ENCODE assay signal across 8 cellular contexts in genomic region chr3:107660316-107660976, GRCh38.
A peak's percentile ranks its signal among the peaks of the same experiment; 100 is the strongest.
DNase-seq lines count a peak whose midpoint lies in the region; ATAC-seq and TF ChIP-seq lines count a peak whose summit lies in the region.

No MANE protein-coding gene starts in this region.

- no peak overlapping the region for H3K9ac ChIP-seq in mammary epithelial cell (ENCODE audit: insufficient read depth, low read length)

- no peak for ATAC-seq in HG02970 (IDR thresholded peaks at IDR 0.05; ENCODE audit: low FRiP score, unreplicated experiment)
- no peak for ATAC-seq in HG03097 (IDR thresholded peaks at IDR 0.05; ENCODE audit: low FRiP score, unreplicated experiment)

- no TSS peak for BruUV-seq in mammary epithelial cell (replicated peaks; lab: Mats Ljungman, UMichigan)

- H3K27ac ChIP-seq in mammary epithelial cell (ENCODE audit: insufficient read depth, low read depth, low read length) = no peak overlapping the region

- in situ Hi-C loops in mammary epithelial cell (cut with MboI; ENCODE audit: low sequenced_read_pairs in 2 of 2) = no loop called here

- no peaks in the 10 kb centered on the region for H3K27me3 ChIP-seq in mammary epithelial cell (ENCODE audit: insufficient read depth, low read length)

- peaks cover 8% of the 10 kb centered on the region for H3K79me2 ChIP-seq in mammary epithelial cell (ENCODE audit: insufficient read depth, low read length)

- TF ChIP-seq CTCF in mammary epithelial cell (conservative IDR thresholded peaks at IDR 0.05 in 1 of 2, IDR thresholded peaks at IDR 0.05 in 1 of 2; ENCODE audit: extremely low read depth in 1 of 2, insufficient read depth in 1 of 2, low read depth in 1 of 2, low read length in 2 of 2) = peak; percentile 66
- peak; percentile 60 for TF ChIP-seq CTCF in nephron progenitor cell (IDR thresholded peaks at IDR 0.05)

- H3K4me3 ChIP-seq in mammary epithelial cell (replicated peaks in 1 of 3; ENCODE audit: insufficient read depth in 1 of 3, low read depth in 2 of 3, low read length in 3 of 3) = no peak overlapping the region

- peaks cover 38% of the 10 kb centered on the region for H3K4me1 Mint-ChIP-seq in nephron progenitor cell

- dilution Hi-C loops in mammary epithelial cell (cut with HindIII; ENCODE audit: low sequenced_read_pairs) = no loop called here

- no peaks in the 10 kb centered on the region for H3K27me3 Mint-ChIP-seq in nephron progenitor cell (ENCODE audit: low read depth, poor library complexity)

- no peaks in the 10 kb centered on the region for H3K4me1 ChIP-seq in mammary epithelial cell (ENCODE audit: insufficient read depth, low read length)

- peak; percentile 34 for DNase-seq in NCI-H1436 (lab: John Stamatoyannopoulos, UW)
- no peak for DNase-seq in NCI-H1436 treated with DMSO at 0.1 percent for 48 hours (lab: John Stamatoyannopoulos, UW)
- peak; percentile 54 for DNase-seq in NCI-H2171 (lab: John Stamatoyannopoulos, UW)
- DNase-seq in mammary epithelial cell = no peak
- DNase-seq in nephron progenitor cell = no peak
- no peak for DNase-seq in stimulated activated CD4-positive, alpha-beta T cell treated with anti-CD3 and anti-CD28 coated beads, Interleukin-2, amount 100 ng/mL, for 48 hours

- intact Hi-C loops in mammary epithelial cell (cut with micrococcal nuclease) = loop anchor here (10.0 kb wide), 1 partner anchor 86 kb away; no protein-coding TSS in a partner anchor

- H3K27ac Mint-ChIP-seq in nephron progenitor cell = no peak overlapping the region

- no peak overlapping the region for H2AFZ ChIP-seq in mammary epithelial cell (ENCODE audit: low read depth, low read length)

- peaks cover 5% of the 10 kb centered on the region for H3K36me3 Mint-ChIP-seq in nephron progenitor cell (ENCODE audit: low read depth)

- H3K36me3 ChIP-seq in mammary epithelial cell (ENCODE audit: insufficient read depth, low read length) = peaks cover 1% of the 10 kb centered on the region

- no peak overlapping the region for H3K4me3 Mint-ChIP-seq in nephron progenitor cell

- no peaks in the 10 kb centered on the region for H4K20me1 ChIP-seq in mammary epithelial cell (ENCODE audit: insufficient read depth, low read length)

- no peaks in the 10 kb centered on the region for H3K9me3 Mint-ChIP-seq in nephron progenitor cell

- WGBS in mammary epithelial cell (ENCODE audit: low coverage, missing lambda C conversion rate) = 75% methylated on average over 3 of the region's 3 CpGs

- no peaks in the 10 kb centered on the region for H3K9me3 ChIP-seq in mammary epithelial cell (replicated peaks; ENCODE audit: insufficient read depth, low read length)

- H3K4me2 ChIP-seq in mammary epithelial cell (ENCODE audit: insufficient read depth, low read depth, low read length) = no peak overlapping the region

- CTCF ChIA-PET in mammary epithelial cell (lab: Charles Lee; ENCODE audit: low non-redundant PET) = interaction anchor here (0.5 to 1.0 kb wide), 7 partner anchors 8 to 1010 kb away, joined by 3 to 11 read pairs (median 4); no protein-coding TSS in a partner anchor

Comparison
In these comparisons a context has a peak if more than half of its experiments do, and no peak if none do; other contexts are left out.
1. DNase-seq: peak in NCI-H1436 (single experiment) and NCI-H2171 (single experiment); none in NCI-H1436 treated with DMSO at 0.1 percent for 48 hours (single experiment), mammary epithelial cell (single experiment), nephron progenitor cell (single experiment) and stimulated activated CD4-positive, alpha-beta T cell treated with anti-CD3 and anti-CD28 coated beads, Interleukin-2, amount 100 ng/mL, for 48 hours (0 of 2).